Comparison of ENCODE assay signal across 1 cellular context in the genomic region with DNA sequence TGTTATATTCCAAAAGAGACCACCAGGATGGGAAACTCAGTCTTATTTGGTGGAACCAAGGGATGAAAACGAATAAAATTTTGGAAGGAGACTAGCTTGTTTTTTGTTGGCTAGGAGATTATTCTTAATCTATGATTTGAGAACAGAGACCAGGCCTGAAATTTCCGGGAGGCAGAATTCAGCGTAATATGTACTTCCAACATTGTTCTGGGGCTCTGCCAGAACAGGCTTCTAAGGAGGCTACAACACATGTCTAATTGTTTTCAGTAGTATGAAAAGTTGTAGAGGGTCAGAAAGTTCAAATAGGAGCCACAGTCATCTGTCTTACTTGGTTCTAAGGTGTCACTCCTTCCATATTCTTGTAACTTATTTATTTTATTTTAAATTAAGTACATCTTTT.
TF ChIP-seq lines count a peak whose summit lies in the region.

No MANE protein-coding gene starts in this region.

TF ChIP-seq in GM23338, 12 proteins besides CTCF, POLR2A, EP300 and RAD21 (continued from another document):
- TF ChIP-seq NANOG (IDR thresholded peaks at IDR 0.05; ENCODE audit: borderline replicate concordance) (no peak), EZH2phosphoT487 (IDR thresholded peaks at IDR 0.05; ENCODE audit: unreplicated experiment) (no peak), EZH2 (IDR thresholded peaks at IDR 0.05; ENCODE audit: low read depth, unreplicated experiment) (no peak), CREB1 (CRISPR knock-in tag; IDR thresholded peaks at IDR 0.05; ENCODE audit: low read depth) (no peak)
- TF ChIP-seq, protein P1, sequence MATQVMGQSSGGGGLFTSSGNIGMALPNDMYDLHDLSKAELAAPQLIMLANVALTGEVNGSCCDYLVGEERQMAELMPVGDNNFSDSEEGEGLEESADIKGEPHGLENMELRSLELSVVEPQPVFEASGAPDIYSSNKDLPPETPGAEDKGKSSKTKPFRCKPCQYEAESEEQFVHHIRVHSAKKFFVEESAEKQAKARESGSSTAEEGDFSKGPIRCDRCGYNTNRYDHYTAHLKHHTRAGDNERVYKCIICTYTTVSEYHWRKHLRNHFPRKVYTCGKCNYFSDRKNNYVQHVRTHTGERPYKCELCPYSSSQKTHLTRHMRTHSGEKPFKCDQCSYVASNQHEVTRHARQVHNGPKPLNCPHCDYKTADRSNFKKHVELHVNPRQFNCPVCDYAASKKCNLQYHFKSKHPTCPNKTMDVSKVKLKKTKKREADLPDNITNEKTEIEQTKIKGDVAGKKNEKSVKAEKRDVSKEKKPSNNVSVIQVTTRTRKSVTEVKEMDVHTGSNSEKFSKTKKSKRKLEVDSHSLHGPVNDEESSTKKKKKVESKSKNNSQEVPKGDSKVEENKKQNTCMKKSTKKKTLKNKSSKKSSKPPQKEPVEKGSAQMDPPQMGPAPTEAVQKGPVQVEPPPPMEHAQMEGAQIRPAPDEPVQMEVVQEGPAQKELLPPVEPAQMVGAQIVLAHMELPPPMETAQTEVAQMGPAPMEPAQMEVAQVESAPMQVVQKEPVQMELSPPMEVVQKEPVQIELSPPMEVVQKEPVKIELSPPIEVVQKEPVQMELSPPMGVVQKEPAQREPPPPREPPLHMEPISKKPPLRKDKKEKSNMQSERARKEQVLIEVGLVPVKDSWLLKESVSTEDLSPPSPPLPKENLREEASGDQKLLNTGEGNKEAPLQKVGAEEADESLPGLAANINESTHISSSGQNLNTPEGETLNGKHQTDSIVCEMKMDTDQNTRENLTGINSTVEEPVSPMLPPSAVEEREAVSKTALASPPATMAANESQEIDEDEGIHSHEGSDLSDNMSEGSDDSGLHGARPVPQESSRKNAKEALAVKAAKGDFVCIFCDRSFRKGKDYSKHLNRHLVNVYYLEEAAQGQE (IDR thresholded peaks at IDR 0.05; ENCODE audit: unreplicated experiment), result no peak
- TF ChIP-seq, protein P2, sequence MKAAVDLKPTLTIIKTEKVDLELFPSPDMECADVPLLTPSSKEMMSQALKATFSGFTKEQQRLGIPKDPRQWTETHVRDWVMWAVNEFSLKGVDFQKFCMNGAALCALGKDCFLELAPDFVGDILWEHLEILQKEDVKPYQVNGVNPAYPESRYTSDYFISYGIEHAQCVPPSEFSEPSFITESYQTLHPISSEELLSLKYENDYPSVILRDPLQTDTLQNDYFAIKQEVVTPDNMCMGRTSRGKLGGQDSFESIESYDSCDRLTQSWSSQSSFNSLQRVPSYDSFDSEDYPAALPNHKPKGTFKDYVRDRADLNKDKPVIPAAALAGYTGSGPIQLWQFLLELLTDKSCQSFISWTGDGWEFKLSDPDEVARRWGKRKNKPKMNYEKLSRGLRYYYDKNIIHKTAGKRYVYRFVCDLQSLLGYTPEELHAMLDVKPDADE (IDR thresholded peaks at IDR 0.05), result no peak
